In genomic region chr17:4967539-4968165, GRCh38 we compare ENCODE assay signal across 8 cellular contexts. TPM values are rescaled to one million over a fixed set of nuclear protein-coding genes. Genes with fewer than 3 reads are reported as not detected.
DNase-seq lines count a peak whose midpoint lies in the region; ATAC-seq and TF ChIP-seq lines count a peak whose summit lies in the region.

Gene SPAG7 (minus strand): TSS chr17:4967817. CDS start chr17:4967804, 13 bp downstream.

- intact Hi-C loops in T-helper 1 cell treated with Interleukin-12 subunit alpha and Interleukin-12 subunit beta and Interleukin-4 antibody, amounts not matched to agents 30 ng/mL and 1 ng/mL, for 36 hours (cut with micrococcal nuclease): loop anchor here (1.0 kb wide), 11 partner anchors 18 to 824 kb away; partner anchors contain the start of genes ARRB2, CAMTA2, CYB5D2 and DERL2
- intact Hi-C loops in left cardiac atrium (cut with DNase I): loop anchor here in 1 of 2 donors (2.0 kb wide), 1 partner anchor 17 kb away; the partner anchor contains the start of gene ENO3
- intact Hi-C loops in prostate gland (cut with DNase I): loop anchor here (2.0 kb wide), 2 partner anchors 19 to 29 kb away; partner anchors contain the start of genes INCA1, KIF1C and PFN1

- H3K9me3 ChIP-seq in prostate gland: no peaks in the 10 kb centered on the region

- H3K27ac ChIP-seq in prostate gland: peak within 1 kb of the TSS; percentile 94 to 96

- H3K4me3 ChIP-seq in prostate gland: peak within 1 kb of the TSS; percentile 48 to 63

- no peaks in the 10 kb centered on the region for H3K27me3 ChIP-seq in prostate gland (replicated peaks; ENCODE audit: insufficient read depth)

- TF ChIP-seq POLR2A in GM15510 (IDR thresholded peaks at IDR 0.05; ENCODE audit: borderline replicate concordance, extremely low read depth, insufficient read length): peak; percentile 79
- peak; percentile 72 for TF ChIP-seq POLR2A in prostate gland (IDR thresholded peaks at IDR 0.05)

- peak in 2 of 4 experiments; percentile 3 to 24 for TF ChIP-seq CTCF in prostate gland (IDR thresholded peaks at IDR 0.05)

- H3K4me1 ChIP-seq in prostate gland (replicated peaks): peaks cover 12% of the 10 kb centered on the region

- ATAC-seq in HG02870 (IDR thresholded peaks at IDR 0.05; ENCODE audit: unreplicated experiment) (peak; percentile 57), left cardiac atrium (peak; percentile 82 to 84)

- H3K36me3 ChIP-seq in prostate gland: peaks cover under 1 to 8% of the 10 kb centered on the region in 2 donors

- DNase-seq in NCI-H146 (lab: John Stamatoyannopoulos, UW) (peak; percentile 94), amniotic epithelial cell (ENCODE audit: low read depth) (peak; percentile 97), left cardiac atrium (peak; percentile 94), prostate gland (ENCODE audit: low spot score) (peak; percentile 93), ureter (ENCODE audit: low spot score) (peak; percentile 96)

- WGBS in prostate gland: under 1% methylated on average over 43 of the region's 43 CpGs

RNA-seq across cellular contexts. Expression of gene SPAG7, which starts in this region (rescaled TPM):
- total RNA-seq in T-helper 1 cell treated with Interleukin-12 subunit alpha and Interleukin-12 subunit beta and Interleukin-4 antibody, amounts not matched to agents 30 ng/mL and 1 ng/mL, for 36 hours: 60.0 and 63.9 TPM in 2 replicates
- 100 to 1,000 TPM; 113 to 128 TPM for total RNA-seq in left cardiac atrium
- total RNA-seq in prostate gland: 10 to 100 TPM; 54.2 to 72.0 TPM
- total RNA-seq in ureter: 66.4 TPM

Comparison
In these comparisons a context has a peak if more than half of its experiments do, and no peak if none do; other contexts are left out.
1. Peak in every context shown above with its lines: DNase-seq, ATAC-seq, H3K4me3 ChIP-seq and H3K27ac ChIP-seq.